In genomic region chr3:118851799-118852198, GRCh38 we compare ENCODE assay signal across 7 cellular contexts.
DNase-seq lines count a peak whose midpoint lies in the region; ATAC-seq and TF ChIP-seq lines count a peak whose summit lies in the region.
"Not testable (repeated sequence)": the region's sequence is repeated elsewhere in the genome, so short reads cannot be mapped to it uniquely, and the experiment has no call there.

No MANE protein-coding gene starts in this region.

- not testable (repeated sequence) for H3K9me3 ChIP-seq in DND-41 (ENCODE audit: insufficient read depth, low read length, severe bottlenecking)

- H3K4me3 Mint-ChIP-seq in activated CD4-positive, alpha-beta memory T cell treated with anti-CD3 and anti-CD28 coated beads for 36 hours, result peak overlapping the region; percentile 38
- H3K4me3 Mint-ChIP-seq in effector memory CD8-positive, alpha-beta T cell, result peak overlapping the region; percentile 78 to 84

- H3K79me2 ChIP-seq in DND-41 (ENCODE audit: insufficient read depth, low read length), result not testable (repeated sequence)

- peaks cover 10% of the 10 kb centered on the region for H3K9me3 Mint-ChIP-seq in activated CD4-positive, alpha-beta memory T cell treated with anti-CD3 and anti-CD28 coated beads for 36 hours
- peaks cover 8 to 11% of the 10 kb centered on the region in 2 donors for H3K9me3 Mint-ChIP-seq in effector memory CD8-positive, alpha-beta T cell

- not testable (repeated sequence) for H3K4me1 ChIP-seq in DND-41 (ENCODE audit: insufficient read depth, low read length)

- not testable (repeated sequence) for TF ChIP-seq CTCF in DND-41 (IDR thresholded peaks at IDR 0.05; ENCODE audit: borderline replicate concordance, extremely low read depth, low read length, poor library complexity, severe bottlenecking)

- not testable (repeated sequence) for H3K4me3 ChIP-seq in DND-41 (ENCODE audit: low read depth in 1 of 2, low read length in 2 of 2)

- H4K20me1 ChIP-seq in DND-41 (ENCODE audit: insufficient read depth, low read length), result not testable (repeated sequence)

- H3K27me3 ChIP-seq in DND-41 (ENCODE audit: insufficient read depth, low read length, poor library complexity), result not testable (repeated sequence)

- not testable (repeated sequence) for H3K4me1 Mint-ChIP-seq in activated CD4-positive, alpha-beta memory T cell treated with anti-CD3 and anti-CD28 coated beads for 36 hours (ENCODE audit: low read depth)
- peaks cover 12 to 17% of the 10 kb centered on the region in 2 donors for H3K4me1 Mint-ChIP-seq in effector memory CD8-positive, alpha-beta T cell (ENCODE audit: low read depth in 2 of 2)

- CTCF ChIA-PET in activated CD4-positive, alpha-beta memory T cell treated with anti-CD3 and anti-CD28 coated beads for 36 hours (lab: Charles Lee), result not testable (repeated sequence)

- H3K27ac Mint-ChIP-seq in activated CD4-positive, alpha-beta memory T cell treated with anti-CD3 and anti-CD28 coated beads for 36 hours, result not testable (repeated sequence)
- peak overlapping the region; percentile 89 to 93 for H3K27ac Mint-ChIP-seq in effector memory CD8-positive, alpha-beta T cell

- POLR2A ChIA-PET in activated CD4-positive, alpha-beta memory T cell treated with anti-CD3 and anti-CD28 coated beads for 36 hours (lab: Charles Lee), result not testable (repeated sequence)

- H3K27me3 Mint-ChIP-seq in activated CD4-positive, alpha-beta memory T cell treated with anti-CD3 and anti-CD28 coated beads for 36 hours; effector memory CD8-positive, alpha-beta T cell: not testable (repeated sequence)

- ATAC-seq in DND-41 (ENCODE audit: insufficient read depth, low read depth), result peak; percentile 82
- peak; percentile 80 for ATAC-seq in GM19452 (IDR thresholded peaks at IDR 0.05; ENCODE audit: unreplicated experiment)
- peak; percentile 88 for ATAC-seq in HG02938 (IDR thresholded peaks at IDR 0.05; ENCODE audit: unreplicated experiment)
- ATAC-seq in effector memory CD8-positive, alpha-beta T cell (replicated peaks), result peak; percentile 87

- not testable (repeated sequence) for H3K36me3 Mint-ChIP-seq in activated CD4-positive, alpha-beta memory T cell treated with anti-CD3 and anti-CD28 coated beads for 36 hours
- peaks cover 11% of the 10 kb centered on the region for H3K36me3 Mint-ChIP-seq in effector memory CD8-positive, alpha-beta T cell (ENCODE audit: insufficient read depth)

- not testable (repeated sequence) for H3K9ac ChIP-seq in DND-41 (ENCODE audit: low read depth, low read length)

- H3K4me2 ChIP-seq in DND-41 (ENCODE audit: insufficient read depth, low read length), result peak overlapping the region; percentile 39; the same call in 1 of the 2 replicates

- H2AFZ ChIP-seq in DND-41 (ENCODE audit: low read depth, low read length), result peak overlapping the region; percentile 44; the same call in 1 of the 2 replicates

- H3K36me3 ChIP-seq in DND-41 (ENCODE audit: insufficient read depth, low read length), result not testable (repeated sequence)

- intact Hi-C loops in activated CD4-positive, alpha-beta memory T cell treated with anti-CD3 and anti-CD28 coated beads for 36 hours (cut with micrococcal nuclease), result not testable (repeated sequence)

- H3K27ac ChIP-seq in DND-41 (ENCODE audit: low read length), result not testable (repeated sequence)

- DNase-seq in DND-41 (peak; percentile 36), LoVo (ENCODE audit: low spot score) (peak; percentile 7), OCI-M1 (lab: John Stamatoyannopoulos, UW) (peak; percentile 92)
- peak; percentile 14 for DNase-seq in activated CD4-positive, alpha-beta memory T cell treated with anti-CD3 and anti-CD28 coated beads for 36 hours
- DNase-seq in effector memory CD8-positive, alpha-beta T cell, result peak; percentile 4 to 31 (median 18)

Comparison
In these comparisons a context has a peak if more than half of its experiments do, and no peak if none do; other contexts are left out.
1. DNase-seq: peak in every context shown above with its lines; median percentile 92 in OCI-M1; 36 in DND-41; 18 in effector memory CD8-positive, alpha-beta T cell; 14 in activated CD4-positive, alpha-beta memory T cell treated with anti-CD3 and anti-CD28 coated beads for 36 hours; 7 in LoVo.